Comparison of ENCODE assay signal across 8 cellular contexts in genomic region chr15:70722266-70723123, GRCh38. TPM values are rescaled to one million over a fixed set of nuclear protein-coding genes. Genes with fewer than 3 reads are reported as not detected.
DNase-seq lines count a peak whose midpoint lies in the region; ATAC-seq and TF ChIP-seq lines count a peak whose summit lies in the region.

No MANE protein-coding gene starts in this region.

- H3K36me3 ChIP-seq in mesenchymal stem cell (ENCODE audit: control insufficient read depth in 1 of 2, insufficient read depth in 2 of 2, low read depth in 1 of 2, low read length in 2 of 2), result peaks cover 3 to 26% of the 10 kb centered on the region in 2 experiments

- no peaks in the 10 kb centered on the region for H3K9me3 ChIP-seq in mesenchymal stem cell (ENCODE audit: control insufficient read depth, low read length)

- no peak overlapping the region for H3K4me2 ChIP-seq in mesenchymal stem cell (ENCODE audit: low read length, poor library complexity, severe bottlenecking)

- H3K4ac ChIP-seq in mesenchymal stem cell (ENCODE audit: low read depth in 1 of 2, low read length in 2 of 2), result no peak overlapping the region

- DNase-seq in Right ventricle myocardium superior, result no peak
- no peak for DNase-seq in cardiac septum (ENCODE audit: low spot score)
- DNase-seq in NCI-H345 treated with DMSO at 0.1 percent for 48 hours (lab: John Stamatoyannopoulos, UW; ENCODE audit: unreplicated experiment), result peak; percentile 32
- DNase-seq in central memory CD4-positive, alpha-beta T cell, result peak; percentile 13
- peak; percentile 63 for DNase-seq in mesenchymal stem cell
- no peak for DNase-seq in NCI-H187 (lab: John Stamatoyannopoulos, UW)
- no peak for DNase-seq in lower leg skin (ENCODE audit: low spot score in 2 of 2)

- no peak overlapping the region for H2BK120ac ChIP-seq in mesenchymal stem cell (ENCODE audit: low read depth, low read length)

- TF ChIP-seq CTCF in lower leg skin (IDR thresholded peaks at IDR 0.05), result no peak

- H3K4me3 ChIP-seq in mesenchymal stem cell (ENCODE audit: insufficient read depth in 1 of 2, low read depth in 1 of 2, low read length in 2 of 2) (no peak overlapping the region), lower leg skin (ENCODE audit: low read depth, poor library complexity, severe bottlenecking) (no peak overlapping the region)

- H2AFZ ChIP-seq in mesenchymal stem cell (ENCODE audit: low read depth, low read length), result no peak overlapping the region

- no peak overlapping the region for H2BK12ac ChIP-seq in mesenchymal stem cell (ENCODE audit: low read length in 2 of 2)

- H3K4me1 ChIP-seq in mesenchymal stem cell (ENCODE audit: control insufficient read depth, insufficient read depth, low read depth, low read length), result no peaks in the 10 kb centered on the region

- H3K23ac ChIP-seq in mesenchymal stem cell (ENCODE audit: low read length in 2 of 2), result no peak overlapping the region

- H2BK15ac ChIP-seq in mesenchymal stem cell (ENCODE audit: low read depth, poor library complexity, severe bottlenecking), result peak overlapping the region; percentile 23

- no peak overlapping the region for H3K14ac ChIP-seq in mesenchymal stem cell (ENCODE audit: low read length in 2 of 2)

- no peak overlapping the region for H2AK5ac ChIP-seq in mesenchymal stem cell (ENCODE audit: low read length, severe bottlenecking)

- ATAC-seq in Right ventricle myocardium superior (ENCODE audit: poor library complexity), result peak; percentile 40
- ATAC-seq in HG02840 (IDR thresholded peaks at IDR 0.05; ENCODE audit: low FRiP score, unreplicated experiment), result no peak

- H3K27ac ChIP-seq in mesenchymal stem cell (ENCODE audit: low read length, poor library complexity, severe bottlenecking), result no peak overlapping the region

- no peak overlapping the region for H4K8ac ChIP-seq in mesenchymal stem cell (ENCODE audit: low read length)

- no peak for TF ChIP-seq POLR2A in lower leg skin (IDR thresholded peaks at IDR 0.05)

- H3K79me1 ChIP-seq in mesenchymal stem cell (replicated peaks; ENCODE audit: low read length, poor library complexity, severe bottlenecking), result peaks cover 21% of the 10 kb centered on the region

- no peak overlapping the region for H2BK5ac ChIP-seq in mesenchymal stem cell (ENCODE audit: low read depth, low read length, poor library complexity, severe bottlenecking)

- H3K27me3 ChIP-seq in mesenchymal stem cell (ENCODE audit: control insufficient read depth in 1 of 2, insufficient read depth in 1 of 2, low read length in 2 of 2), result no peaks in the 10 kb centered on the region

- no peak overlapping the region for H3K9ac ChIP-seq in mesenchymal stem cell (ENCODE audit: low read length)

- H4K91ac ChIP-seq in mesenchymal stem cell (ENCODE audit: low read length), result no peak overlapping the region

- intact Hi-C loops in Right ventricle myocardium superior (cut with DNase I) (loop anchor here (10.0 kb wide), 1 partner anchor 48 kb away; no protein-coding TSS in a partner anchor), cardiac septum (cut with DNase I) (loop anchor here (10.0 kb wide), 1 partner anchor 48 kb away; no protein-coding TSS in a partner anchor), lower leg skin (cut with DNase I; ENCODE audit: low total_unique reads) (no loop called here)

- WGBS in mesenchymal stem cell, result no CpG with 5 or more reads among the region's 3 CpGs
- WGBS in lower leg skin, 2 donors, result 79 to 84% methylated on average over 3 of the region's 3 CpGs

- H3K18ac ChIP-seq in mesenchymal stem cell (ENCODE audit: low read depth in 1 of 2, low read length in 2 of 2), result no peak overlapping the region

RNA-seq across cellular contexts. Expression of gene UACA, which starts 40.9 kb away (rescaled TPM):
- total RNA-seq in Right ventricle myocardium superior (27.9 TPM), cardiac septum (78.0 TPM), lower leg skin (10 to 100 TPM; 37.8 to 47.3 (median 42.1) TPM)
- polyA plus RNA-seq in mesenchymal stem cell (2013, experiment 1 of 2), result 56.0 TPM
- 52.3 TPM for polyA plus RNA-seq in mesenchymal stem cell (2013, experiment 2 of 2)

Comparison
In these comparisons a context has a peak if more than half of its experiments do, and no peak if none do; other contexts are left out.
1. DNase-seq: peak in NCI-H345 treated with DMSO at 0.1 percent for 48 hours (single experiment), central memory CD4-positive, alpha-beta T cell (single experiment) and mesenchymal stem cell (single experiment); none in Right ventricle myocardium superior (single experiment), cardiac septum (single experiment), NCI-H187 (0 of 2) and lower leg skin (0 of 2).